In genomic region chr2:140747665-140748064, GRCh38 we compare ENCODE assay signal across 13 cellular contexts.
A peak's percentile ranks its signal among the peaks of the same experiment; 100 is the strongest.
DNase-seq lines count a peak whose midpoint lies in the region; ATAC-seq, FAIRE-seq and TF ChIP-seq lines count a peak whose summit lies in the region.
"Had no signal": no experiment of that assay in that cellular context is flagged by ENCODE, and none has a peak within 500 bp of the region (broad histone marks: within the 10 kb centered on the region; RNA-seq: fewer than 3 reads in every experiment).

No MANE protein-coding gene starts in this region.

- FAIRE-seq in HTR-8/SVneo (lab: Jason Lieb, UNC) = no peak

- DNase-seq in GM13977 (ENCODE audit: low spot score) (peak; percentile 18), glomerular visceral epithelial cell (ENCODE audit: extremely low spot score) (no peak), HTR-8/SVneo (ENCODE audit: insufficient read length, low spot score) (no peak), HCEC 1CT (no peak)
- DNase-seq in activated T-cell treated with anti-CD3 and anti-CD28 coated beads, Interleukin-2, amount 50 U/mL, for 1 hour = no peak
- DNase-seq: activated CD4-positive, alpha-beta T cell treated with anti-CD3 and anti-CD28 coated beads, Interleukin-2, amount 10 ng/mL, durations not matched to agents 7 days and 5 days; activated gamma-delta T cell; lower lobe of right lung; T-cell; uterus had no signal

- no peak for TF ChIP-seq CTCF in GM13977 (IDR thresholded peaks at IDR 0.05; ENCODE audit: extremely low read depth, insufficient read depth, missing control alignments)

- in situ Hi-C loops in GM13977 (cut with MboI; ENCODE audit: low pct_unique_long_range_greater_than_20kb, low sequenced_read_pairs, unreplicated experiment) = no loop called here

- ATAC-seq in GM19463 (IDR thresholded peaks at IDR 0.05; ENCODE audit: unreplicated experiment) (peak; percentile 90), HG02840 (IDR thresholded peaks at IDR 0.05; ENCODE audit: low FRiP score, unreplicated experiment) (peak; percentile 93), HG03442 (IDR thresholded peaks at IDR 0.05; ENCODE audit: unreplicated experiment) (peak; percentile 98)
- ATAC-seq: lower lobe of right lung, T-cell had no signal
